ENCODE assay signal across 7 cellular contexts in the genomic region with DNA sequence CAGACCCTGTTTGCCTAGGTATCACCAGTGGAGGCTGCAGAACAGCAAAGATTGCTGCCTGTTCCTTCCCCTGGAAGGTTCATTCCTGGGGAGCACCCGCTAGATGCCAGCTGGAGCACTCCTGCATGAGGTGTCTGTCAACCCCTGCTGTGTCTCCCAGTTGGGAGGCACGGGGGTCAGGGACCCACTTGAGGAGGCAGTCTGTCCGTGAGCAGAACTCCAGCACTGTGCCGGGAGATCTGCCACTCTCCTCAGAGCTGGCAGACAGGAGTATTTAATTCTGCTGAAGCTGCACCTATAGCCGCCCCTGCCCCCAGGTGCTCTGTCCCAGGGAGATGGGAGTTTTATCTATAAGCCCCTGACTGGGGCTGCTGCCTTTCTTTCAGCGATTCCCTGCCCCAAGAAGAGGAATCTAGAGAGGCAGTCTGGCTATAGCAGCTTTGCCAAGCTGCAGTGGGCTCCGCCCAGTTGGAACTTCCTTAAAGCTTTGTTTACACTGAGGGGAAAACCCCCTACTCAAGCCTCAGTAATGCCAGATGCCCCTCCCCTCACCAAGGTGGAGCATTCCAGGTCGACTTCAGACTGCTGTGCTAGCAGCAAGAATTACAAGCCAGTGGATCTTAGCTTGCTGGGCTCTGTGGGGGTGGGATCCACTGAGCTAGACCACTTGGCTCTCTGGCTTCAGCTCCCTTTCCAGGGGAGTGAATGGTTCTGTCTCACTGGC.
A peak's percentile ranks its signal among the peaks of the same experiment; 100 is the strongest.
DNase-seq lines count a peak whose midpoint lies in the region; ATAC-seq, FAIRE-seq and TF ChIP-seq lines count a peak whose summit lies in the region.
"Not testable (repeated sequence)": the region's sequence is repeated elsewhere in the genome, so short reads cannot be mapped to it uniquely, and the experiment has no call there.

No MANE protein-coding gene starts in this region.

- H3K27ac Mint-ChIP-seq in nephron progenitor cell = peak overlapping the region; percentile 57

- H3K36me3 ChIP-seq in OCI-LY1 (ENCODE audit: insufficient read depth, low read length); bronchial epithelial cell (ENCODE audit: control insufficient read depth, insufficient read depth, low read length); kidney (ENCODE audit: control insufficient read depth in 1 of 2, insufficient read depth in 2 of 2, low read length in 2 of 2): not testable (repeated sequence)

- FAIRE-seq in bronchial epithelial cell (lab: Jason Lieb, UNC); kidney (lab: Jason Lieb, UNC): not testable (repeated sequence)

- not testable (repeated sequence) for H3K9ac ChIP-seq in OCI-LY1 (ENCODE audit: low read length); kidney (ENCODE audit: low read length in 2 of 2)

- ATAC-seq in GM18868 (IDR thresholded peaks at IDR 0.05; ENCODE audit: unreplicated experiment) = peak; percentile 52

- not testable (repeated sequence) for H3K9me3 ChIP-seq in OCI-LY1 (ENCODE audit: low read length); kidney (ENCODE audit: control insufficient read depth in 1 of 2, low read length in 2 of 2)

- H3K9me2 ChIP-seq in OCI-LY1 (ENCODE audit: low read depth, low read length) = not testable (repeated sequence)

- not testable (repeated sequence) for H3K27me3 Mint-ChIP-seq in nephron progenitor cell (ENCODE audit: low read depth, poor library complexity)

- not testable (repeated sequence) for H4K20me1 ChIP-seq in OCI-LY1 (ENCODE audit: insufficient read depth, low read length)

- H3F3A ChIP-seq in OCI-LY1 (ENCODE audit: insufficient read depth, low read length) = not testable (repeated sequence)

- intact Hi-C loops in kidney (cut with DNase I) = not testable (repeated sequence)

- H3K79me2 ChIP-seq in OCI-LY1 (ENCODE audit: insufficient read depth, low read length) = not testable (repeated sequence)

- TF ChIP-seq CTCF in OCI-LY1 (IDR thresholded peaks at IDR 0.05; ENCODE audit: low read length); bronchial epithelial cell (IDR thresholded peaks at IDR 0.05; ENCODE audit: insufficient read depth, low read length, severe bottlenecking); kidney (IDR thresholded peaks at IDR 0.05; ENCODE audit: borderline replicate concordance, extremely low read depth, insufficient read depth); nephron progenitor cell (IDR thresholded peaks at IDR 0.05): not testable (repeated sequence)

- H3K4me3 ChIP-seq in OCI-LY1 (ENCODE audit: low read depth, low read length, poor library complexity, severe bottlenecking); bronchial epithelial cell (ENCODE audit: low read depth, low read length); kidney (ENCODE audit: low read length in 2 of 2): not testable (repeated sequence)

- not testable (repeated sequence) for H3K36me3 Mint-ChIP-seq in nephron progenitor cell (ENCODE audit: low read depth)

- H3K27ac ChIP-seq in OCI-LY1 (ENCODE audit: low read depth, low read length, poor library complexity, severe bottlenecking); kidney (ENCODE audit: low read depth in 2 of 2, low read length in 2 of 2): not testable (repeated sequence)

- DNase-seq in NAMALWA (ENCODE audit: low spot score) = peak; percentile 6
- DNase-seq in bronchial epithelial cell (ENCODE audit: low read depth) = peak; percentile 20
- peak; percentile 61 for DNase-seq in iPS DF 19.7 (ENCODE audit: low read depth, low spot score)
- peak; percentile 51 for DNase-seq in kidney
- DNase-seq in nephron progenitor cell = peak; percentile 29

- peaks cover 13% of the 10 kb centered on the region for H3K4me1 Mint-ChIP-seq in nephron progenitor cell

- peaks cover 33% of the 10 kb centered on the region for H3K9me3 Mint-ChIP-seq in nephron progenitor cell

- H3K4me3 Mint-ChIP-seq in nephron progenitor cell = not testable (repeated sequence)

- H3K27me3 ChIP-seq in OCI-LY1 (ENCODE audit: insufficient read depth, low read length); bronchial epithelial cell (ENCODE audit: control insufficient read depth, insufficient read depth, low read length): not testable (repeated sequence)

- H2AFZ ChIP-seq in OCI-LY1 (ENCODE audit: low read length) = not testable (repeated sequence)

- peak overlapping the region; percentile 14; the same call in 1 of the 2 replicates for H3K4me2 ChIP-seq in OCI-LY1 (ENCODE audit: low read length)

- H3K4me1 ChIP-seq in OCI-LY1 (ENCODE audit: insufficient read depth, low read length, severe bottlenecking) = peaks cover 14% of the 10 kb centered on the region
- not testable (repeated sequence) for H3K4me1 ChIP-seq in kidney (ENCODE audit: control insufficient read depth in 1 of 2, insufficient read depth in 1 of 2, low read depth in 1 of 2, low read length in 2 of 2)

Comparison
In these comparisons a context has a peak if more than half of its experiments do, and no peak if none do; other contexts are left out.
1. DNase-seq: peak in every context shown above with its lines; median percentile 61 in iPS DF 19.7; 51 in kidney; 29 in nephron progenitor cell; 20 in bronchial epithelial cell; 6 in NAMALWA.